In the genomic region with DNA sequence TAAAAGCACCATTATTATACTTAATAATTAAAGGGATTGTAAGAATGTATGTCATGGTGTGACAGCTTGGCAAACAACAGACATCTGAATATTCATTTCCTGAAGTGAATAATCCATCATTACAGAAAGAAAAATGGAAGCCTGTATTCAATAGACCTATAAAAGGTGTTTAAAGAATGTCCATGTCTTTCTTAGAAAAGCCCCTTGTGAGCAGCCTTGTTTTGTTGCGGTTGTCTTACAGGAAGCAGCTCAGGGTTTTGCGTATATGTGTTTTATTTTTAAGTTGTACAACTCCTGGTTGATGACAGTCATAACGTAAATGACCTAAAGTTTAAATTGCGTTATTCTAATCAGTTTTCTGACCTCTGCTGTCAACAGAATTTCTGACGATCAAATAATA, we compare ENCODE assay signal across 16 cellular contexts. TPM values are rescaled to one million over a fixed set of nuclear protein-coding genes. Genes with fewer than 3 reads are reported as not detected.
A peak's percentile ranks its signal among the peaks of the same experiment; 100 is the strongest.
DNase-seq lines count a peak whose midpoint lies in the region; ATAC-seq and TF ChIP-seq lines count a peak whose summit lies in the region.
"Had no signal": no experiment of that assay in that cellular context is flagged by ENCODE, and none has a peak within 500 bp of the region (broad histone marks: within the 10 kb centered on the region; RNA-seq: fewer than 3 reads in every experiment).

No MANE protein-coding gene starts in this region.

- WGBS in right cardiac atrium = 73% methylated on average over 5 of the region's 5 CpGs

- H3K27ac ChIP-seq in right cardiac atrium (ENCODE audit: low read length) = peak overlapping the region; percentile 21
- peak overlapping the region; percentile 61 to 64 for H3K27ac ChIP-seq in coronary artery
- H3K27ac ChIP-seq: cardiac muscle cell had no signal

- H3K4me3 ChIP-seq in right cardiac atrium (ENCODE audit: low read length) (no peak overlapping the region), coronary artery (no peak overlapping the region)
- H3K4me3 ChIP-seq: cardiac muscle cell had no signal

- H3K4me1 ChIP-seq in right cardiac atrium (ENCODE audit: control insufficient read depth, insufficient read depth, low read length) = peaks cover 18% of the 10 kb centered on the region

- no peak overlapping the region for H3K4me3 Mint-ChIP-seq in osteocyte (ENCODE audit: unreplicated experiment)
- H3K4me3 Mint-ChIP-seq: activated naive CD4-positive, alpha-beta T cell treated with anti-CD3 and anti-CD28 coated beads, Interleukin-2, amount 10 ng/mL, durations not matched to agents 7 days and 5 days; T-helper 1 cell treated with Interleukin-12 subunit alpha and Interleukin-12 subunit beta and Interleukin-4 antibody, amounts not matched to agents 30 μg/mL and 1 μg/mL, for 36 hours had no signal

- intact Hi-C loops in right cardiac atrium (cut with DNase I) = no loop called here
- intact Hi-C loops in Right ventricle myocardium inferior (cut with DNase I) = no loop called here

- ATAC-seq in right cardiac atrium = no peak
- no peak for ATAC-seq in Right ventricle myocardium inferior
- no peak for ATAC-seq in omental fat pad (ENCODE audit: low FRiP score)

- peaks cover 2% of the 10 kb centered on the region for H3K36me3 Mint-ChIP-seq in osteocyte (ENCODE audit: unreplicated experiment)

- H3K27ac Mint-ChIP-seq in osteocyte (ENCODE audit: unreplicated experiment) = peak overlapping the region; percentile 96

- H3K27me3 Mint-ChIP-seq in osteocyte (ENCODE audit: unreplicated experiment) = no peaks in the 10 kb centered on the region
- H3K27me3 Mint-ChIP-seq: activated naive CD4-positive, alpha-beta T cell treated with anti-CD3 and anti-CD28 coated beads, Interleukin-2, amount 10 ng/mL, durations not matched to agents 7 days and 5 days had no signal

- no peak for TF ChIP-seq CTCF in coronary artery (IDR thresholded peaks at IDR 0.05)
- no peak for TF ChIP-seq CTCF in osteocyte (IDR thresholded peaks at IDR 0.05)
- no peak for TF ChIP-seq CTCF in omental fat pad (IDR thresholded peaks at IDR 0.05)

- DNase-seq in right cardiac atrium (no peak), Right ventricle myocardium inferior (ENCODE audit: missing footprints) (no peak), coronary artery (ENCODE audit: low spot score) (no peak), osteocyte (ENCODE audit: extremely low spot score, unreplicated experiment) (no peak), A172 (ENCODE audit: low spot score) (no peak), DMS153 treated with DMSO at 0.1 percent for 48 hours (lab: John Stamatoyannopoulos, UW; ENCODE audit: unreplicated experiment) (no peak), omental fat pad (ENCODE audit: low spot score) (no peak)
- no peak for DNase-seq in stimulated activated CD4-positive, alpha-beta T cell treated with anti-CD3 and anti-CD28 coated beads, Interleukin-15, amount 100 ng/mL, for 24 hours
- DNase-seq: activated naive CD4-positive, alpha-beta T cell treated with anti-CD3 and anti-CD28 coated beads, Interleukin-2, amount 10 ng/mL, durations not matched to agents 7 days and 5 days; KG1; NCI-H1417 treated with DMSO at 0.1 percent for 48 hours; nucleus accumbens; stimulated activated CD4-positive, alpha-beta T cell treated with anti-CD3 and anti-CD28 coated beads, Interleukin-12 subunit alpha, Interleukin-12 subunit beta, amount 100 ng/mL, for 4 hours; trophoblast cell had no signal

- no peaks in the 10 kb centered on the region for H3K9me3 ChIP-seq in right cardiac atrium (ENCODE audit: control insufficient read depth, low read length)

- peaks cover 23% of the 10 kb centered on the region for H3K4me1 Mint-ChIP-seq in osteocyte (ENCODE audit: unreplicated experiment)

- no peaks in the 10 kb centered on the region for H3K27me3 ChIP-seq in right cardiac atrium (ENCODE audit: control insufficient read depth, insufficient read depth)
- H3K27me3 ChIP-seq: cardiac muscle cell had no signal

- no peaks in the 10 kb centered on the region for H3K9me3 Mint-ChIP-seq in osteocyte (ENCODE audit: unreplicated experiment)
- H3K9me3 Mint-ChIP-seq: activated naive CD4-positive, alpha-beta T cell treated with anti-CD3 and anti-CD28 coated beads, Interleukin-2, amount 10 ng/mL, durations not matched to agents 7 days and 5 days; T-helper 1 cell treated with Interleukin-12 subunit alpha and Interleukin-12 subunit beta and Interleukin-4 antibody, amounts not matched to agents 30 μg/mL and 1 μg/mL, for 36 hours had no signal

RNA-seq across cellular contexts. Expression of a gene that starts 53.8 kb away (rescaled TPM):
- total RNA-seq in right cardiac atrium (100 to 1,000 TPM; 445 to 594 (median 567) TPM), Right ventricle myocardium inferior (461 TPM), osteocyte (144 and 154 TPM in 2 replicates), omental fat pad (100 to 1,000 TPM; 224 to 362 (median 285) TPM)
- polyA plus RNA-seq in right cardiac atrium = 222 TPM
- 166 and 225 TPM in 2 replicates for total RNA-seq in A172 (2014; rRNA removed; shearing (Covaris generic))
